Comparison of ENCODE assay signal across 13 cellular contexts in the genomic region with DNA sequence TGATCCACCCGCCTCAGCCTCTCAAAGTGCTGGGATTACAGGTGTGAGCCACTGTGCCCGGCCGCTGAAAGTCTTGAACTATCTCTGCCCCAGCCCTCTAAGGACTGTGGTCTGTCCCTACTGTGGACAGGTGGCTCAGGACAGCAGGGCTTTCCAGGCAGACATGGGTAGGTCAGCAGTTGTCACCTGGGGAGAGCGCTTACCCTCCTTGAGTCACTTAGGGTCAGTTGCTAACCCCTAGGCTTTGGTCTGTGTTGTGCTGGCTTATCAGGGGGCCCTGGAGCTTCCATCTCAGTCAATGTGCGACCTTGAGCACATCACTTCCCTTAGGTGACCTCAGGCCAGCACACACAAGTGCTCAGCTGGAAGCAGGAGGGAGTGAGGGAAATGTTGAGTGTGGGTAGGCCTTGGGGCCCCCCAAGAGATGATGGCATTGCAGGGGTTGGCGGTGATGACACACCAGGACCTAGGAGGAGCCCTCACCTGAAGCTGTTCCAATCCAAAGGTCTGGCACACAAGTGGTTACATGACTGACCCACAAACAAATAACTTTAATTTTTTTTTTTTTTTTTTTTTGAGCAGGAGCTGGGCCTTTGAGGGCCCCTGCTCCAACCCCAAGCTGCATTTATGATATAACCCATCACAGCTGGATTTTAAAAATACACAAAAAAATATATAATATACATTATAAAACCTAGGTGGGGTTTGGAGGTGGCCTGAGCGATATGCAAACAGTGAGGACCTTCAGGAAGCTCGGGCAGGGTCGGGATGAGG. TPM values are rescaled to one million over a fixed set of nuclear protein-coding genes. Genes with fewer than 3 reads are reported as not detected.
A peak's percentile ranks its signal among the peaks of the same experiment; 100 is the strongest.
DNase-seq lines count a peak whose midpoint lies in the region; ATAC-seq and TF ChIP-seq lines count a peak whose summit lies in the region.
"Had no signal": no experiment of that assay in that cellular context is flagged by ENCODE, and none has a peak within 500 bp of the region (broad histone marks: within the 10 kb centered on the region; RNA-seq: fewer than 3 reads in every experiment).

No MANE protein-coding gene starts in this region.

- H3K36me3 ChIP-seq in BLaER1, result peaks cover 67% of the 10 kb centered on the region
- H3K36me3 ChIP-seq in OCI-LY7 (ENCODE audit: insufficient read depth, low read length), result peaks cover 61% of the 10 kb centered on the region

- DNase-seq in ELR (ENCODE audit: low read depth) (peak; percentile 43), OCI-LY7 (ENCODE audit: low spot score) (no peak), epithelial cell of prostate (ENCODE audit: low read depth, low spot score) (no peak), NCI-H524 treated with DMSO at 0.1 percent for 48 hours (lab: John Stamatoyannopoulos, UW) (no peak)
- DNase-seq: COR-L47, NCI-H1417 treated with DMSO at 0.1 percent for 48 hours, NCI-H748 treated with DMSO at 0.1 percent for 48 hours, pancreas had no signal

- no peak for ATAC-seq in HG03095 (IDR thresholded peaks at IDR 0.05; ENCODE audit: unreplicated experiment)
- no peak for ATAC-seq in HG02970 (IDR thresholded peaks at IDR 0.05; ENCODE audit: low FRiP score, unreplicated experiment)
- no peak for ATAC-seq in GM21529 (IDR thresholded peaks at IDR 0.05; ENCODE audit: unreplicated experiment)
- ATAC-seq: pancreas had no signal

- intact Hi-C loops in OCI-LY7 (cut with micrococcal nuclease; ENCODE audit: unreplicated experiment), result no loop called here

- peak overlapping the region; percentile 34; the same call in 1 of the 2 replicates for H3K9ac ChIP-seq in BLaER1

- peaks cover 31% of the 10 kb centered on the region for H3K79me2 ChIP-seq in OCI-LY7 (ENCODE audit: insufficient read depth, low read depth, low read length)

- no peak overlapping the region for H3K27ac ChIP-seq in BLaER1
- H3K27ac ChIP-seq in OCI-LY7 (ENCODE audit: low read depth, low read length, poor library complexity, severe bottlenecking), result peak overlapping the region; percentile 8
- H3K27ac ChIP-seq in epithelial cell of prostate, result peak overlapping the region; percentile 94
- H3K27ac ChIP-seq: pancreas had no signal

- H3K4me1 ChIP-seq in BLaER1, result peaks cover 37% of the 10 kb centered on the region
- peaks cover 30% of the 10 kb centered on the region for H3K4me1 ChIP-seq in OCI-LY7 (ENCODE audit: insufficient read depth, low read length, poor library complexity, severe bottlenecking)

- no peaks in the 10 kb centered on the region for H3K9me3 ChIP-seq in BLaER1
- no peaks in the 10 kb centered on the region for H3K9me3 ChIP-seq in OCI-LY7 (ENCODE audit: low read length)
- H3K9me3 ChIP-seq: pancreas had no signal

- no peak for TF ChIP-seq CTCF in OCI-LY7 (conservative IDR thresholded peaks at IDR 0.05; ENCODE audit: low read length)

- H3K4me2 ChIP-seq in BLaER1 (no peak overlapping the region), OCI-LY7 (ENCODE audit: low read length) (no peak overlapping the region)

- H2AFZ ChIP-seq in OCI-LY7 (ENCODE audit: low read length), result no peak overlapping the region

- POLR2A ChIA-PET in OCI-LY7 (lab: Charles Lee), result interaction anchor here (0.6 to 2.9 kb wide), 6 partner anchors 8 to 1586 kb away, joined by 3 to 21 read pairs (median 4); no protein-coding TSS in a partner anchor

- no peaks in the 10 kb centered on the region for H3K27me3 ChIP-seq in BLaER1
- H3K27me3 ChIP-seq: pancreas had no signal

- H3K4me3 ChIP-seq in BLaER1 (no peak overlapping the region), OCI-LY7 (ENCODE audit: low read depth, low read length, poor library complexity, severe bottlenecking) (no peak overlapping the region)
- H3K4me3 ChIP-seq: lung, pancreas had no signal

- CTCF ChIA-PET in OCI-LY7 (lab: Charles Lee; ENCODE audit: unreplicated experiment), result no interaction called here

- H3K9me2 ChIP-seq in OCI-LY7 (ENCODE audit: insufficient read depth, low read length), result no peaks in the 10 kb centered on the region

- BruUV-seq in OCI-LY7 (replicated peaks; lab: Mats Ljungman, UMichigan), result no TSS peak

- H4K20me1 ChIP-seq in BLaER1 (peaks cover 70% of the 10 kb centered on the region), OCI-LY7 (ENCODE audit: insufficient read depth, low read length) (peaks cover 25% of the 10 kb centered on the region)

RNA-seq across cellular contexts. Expression of a gene that starts 5.1 kb away (rescaled TPM):
- total RNA-seq in OCI-LY7 (2014; rRNA removed; shearing (Covaris generic)), result 2,473 and 2,643 TPM in 2 replicates
- 1,541 and 1,581 TPM in 2 replicates for total RNA-seq in OCI-LY7 (2022)

RNA-seq across cellular contexts. Expression of a gene that starts 21.1 kb away (rescaled TPM):
- total RNA-seq in OCI-LY7 (2014; rRNA removed; shearing (Covaris generic)), result 12.4 and 14.4 TPM in 2 replicates
- 17.4 and 19.9 TPM in 2 replicates for total RNA-seq in OCI-LY7 (2022)

RNA-seq across cellular contexts. Expression of a gene that starts 23.6 kb away (rescaled TPM):
- not detected in 2 replicates for total RNA-seq in OCI-LY7 (2014; rRNA removed; shearing (Covaris generic))
- total RNA-seq in OCI-LY7 (2022), result not detected in 2 replicates

RNA-seq across cellular contexts. Expression of a gene that starts 39.4 kb away (rescaled TPM):
- not detected in 2 replicates for total RNA-seq in OCI-LY7 (2014; rRNA removed; shearing (Covaris generic))
- not detected in 2 replicates for total RNA-seq in OCI-LY7 (2022)
- total RNA-seq: pancreas had no signal
